In the genomic region with DNA sequence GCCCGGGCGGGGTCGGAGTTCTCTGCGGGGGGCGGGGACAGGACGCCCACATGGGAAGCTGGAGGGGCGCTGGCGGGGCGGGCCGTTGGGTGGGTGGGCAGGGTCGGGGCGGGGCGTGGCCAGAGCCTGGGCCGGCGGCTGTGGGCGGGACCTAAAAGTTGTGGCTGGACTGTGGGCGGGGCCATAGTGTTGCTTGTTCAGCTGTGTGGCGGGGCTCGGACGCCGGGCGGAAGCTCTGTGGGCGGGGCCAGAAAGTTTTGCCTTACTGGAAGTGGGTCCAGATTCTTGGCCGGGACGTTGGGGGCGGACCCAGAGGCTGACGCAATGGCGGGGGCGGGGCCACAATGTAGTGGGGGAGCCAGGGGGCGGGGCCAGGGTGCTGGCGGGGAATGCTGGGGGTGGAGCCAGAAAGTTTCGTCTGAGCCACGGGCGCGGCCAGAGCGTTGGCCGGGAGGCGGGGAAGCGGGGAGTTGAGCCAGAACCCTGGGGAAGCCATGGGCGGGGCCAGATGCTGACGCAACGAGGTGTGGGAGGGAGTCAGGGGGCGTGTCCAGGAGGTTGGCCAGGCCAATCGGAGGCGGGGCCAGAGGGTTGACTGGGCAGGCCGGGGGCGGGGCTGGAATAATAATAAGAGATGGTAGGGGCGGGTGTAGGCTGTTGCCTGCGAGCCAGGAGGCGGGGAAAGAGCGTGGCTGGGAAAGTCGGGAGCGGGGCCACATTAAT, we compare ENCODE assay signal across 8 cellular contexts. TPM values are rescaled to one million over a fixed set of nuclear protein-coding genes. Genes with fewer than 3 reads are reported as not detected.
A peak's percentile ranks its signal among the peaks of the same experiment; 100 is the strongest.
DNase-seq lines count a peak whose midpoint lies in the region; ATAC-seq and TF ChIP-seq lines count a peak whose summit lies in the region.

No MANE protein-coding gene starts in this region.

- peak overlapping the region; percentile 95 to 97 for H3K27ac Mint-ChIP-seq in activated naive CD4-positive, alpha-beta T cell treated with anti-CD3 and anti-CD28 coated beads, Interleukin-2, amount 50 U/mL, for 72 hours

- TF ChIP-seq POLR2A in suprapubic skin (IDR thresholded peaks at IDR 0.05), result no peak

- H3K4me3 ChIP-seq in suprapubic skin, result peak overlapping the region; percentile 65

- peaks cover 33% of the 10 kb centered on the region for H3K4me1 ChIP-seq in suprapubic skin

- peaks cover 30% of the 10 kb centered on the region for H3K36me3 ChIP-seq in suprapubic skin

- no peaks in the 10 kb centered on the region for H3K9me3 ChIP-seq in suprapubic skin

- TF ChIP-seq CTCF in suprapubic skin (IDR thresholded peaks at IDR 0.05), result no peak

- H3K9me3 Mint-ChIP-seq in activated naive CD4-positive, alpha-beta T cell treated with anti-CD3 and anti-CD28 coated beads, Interleukin-2, amount 50 U/mL, for 72 hours, result no peaks in the 10 kb centered on the region

- peaks cover 19 to 41% of the 10 kb centered on the region in 2 donors for H3K36me3 Mint-ChIP-seq in activated naive CD4-positive, alpha-beta T cell treated with anti-CD3 and anti-CD28 coated beads, Interleukin-2, amount 50 U/mL, for 72 hours

- no peaks in the 10 kb centered on the region for H3K27me3 ChIP-seq in suprapubic skin

- 1% methylated on average over 52 of the region's 53 CpGs for WGBS in suprapubic skin

- ATAC-seq in HG02623 (IDR thresholded peaks at IDR 0.05; ENCODE audit: unreplicated experiment) (peak; percentile 64), SK-N-SH treated with all-trans-retinoic acid at 6 μM for 48 hours (peak; percentile 79)
- ATAC-seq in activated naive CD4-positive, alpha-beta T cell treated with anti-CD3 and anti-CD28 coated beads, Interleukin-2, amount 50 U/mL, for 72 hours, result peak; percentile 85

- DNase-seq in GM04504 (ENCODE audit: low read depth) (peak; percentile 98), NCI-H1092 treated with DMSO at 0.1 percent for 48 hours (lab: John Stamatoyannopoulos, UW) (peak; percentile 93), glomerular endothelial cell (ENCODE audit: extremely low read depth, low read depth, low spot score) (peak; percentile 85), occipital lobe (lab: John Stamatoyannopoulos, UW) (peak; percentile 100), suprapubic skin (ENCODE audit: low spot score in 2 of 2) (peak; percentile 100)
- DNase-seq in activated naive CD4-positive, alpha-beta T cell treated with anti-CD3 and anti-CD28 coated beads, Interleukin-2, amount 50 U/mL, for 72 hours (ENCODE audit: low spot score in 2 of 2), result peak; percentile 100

- TF ChIP-seq EP300 in suprapubic skin (IDR thresholded peaks at IDR 0.05), result no peak

- H3K27ac ChIP-seq in suprapubic skin, result peak overlapping the region; percentile 94

TF ChIP-seq in SK-N-SH treated with all-trans-retinoic acid at 6 μM for 48 hours, 23 proteins besides CTCF, POLR2A, EP300 and RAD21 (continues in another document):
- no peak for TF ChIP-seq PPARA (CRISPR knock-in tag; IDR thresholded peaks at IDR 0.05; ENCODE audit: borderline replicate concordance)
- no peak for TF ChIP-seq SNAI2 (CRISPR knock-in tag; IDR thresholded peaks at IDR 0.05)
- no peak for TF ChIP-seq OSR1 (CRISPR knock-in tag; IDR thresholded peaks at IDR 0.05)
- TF ChIP-seq, protein P1, sequence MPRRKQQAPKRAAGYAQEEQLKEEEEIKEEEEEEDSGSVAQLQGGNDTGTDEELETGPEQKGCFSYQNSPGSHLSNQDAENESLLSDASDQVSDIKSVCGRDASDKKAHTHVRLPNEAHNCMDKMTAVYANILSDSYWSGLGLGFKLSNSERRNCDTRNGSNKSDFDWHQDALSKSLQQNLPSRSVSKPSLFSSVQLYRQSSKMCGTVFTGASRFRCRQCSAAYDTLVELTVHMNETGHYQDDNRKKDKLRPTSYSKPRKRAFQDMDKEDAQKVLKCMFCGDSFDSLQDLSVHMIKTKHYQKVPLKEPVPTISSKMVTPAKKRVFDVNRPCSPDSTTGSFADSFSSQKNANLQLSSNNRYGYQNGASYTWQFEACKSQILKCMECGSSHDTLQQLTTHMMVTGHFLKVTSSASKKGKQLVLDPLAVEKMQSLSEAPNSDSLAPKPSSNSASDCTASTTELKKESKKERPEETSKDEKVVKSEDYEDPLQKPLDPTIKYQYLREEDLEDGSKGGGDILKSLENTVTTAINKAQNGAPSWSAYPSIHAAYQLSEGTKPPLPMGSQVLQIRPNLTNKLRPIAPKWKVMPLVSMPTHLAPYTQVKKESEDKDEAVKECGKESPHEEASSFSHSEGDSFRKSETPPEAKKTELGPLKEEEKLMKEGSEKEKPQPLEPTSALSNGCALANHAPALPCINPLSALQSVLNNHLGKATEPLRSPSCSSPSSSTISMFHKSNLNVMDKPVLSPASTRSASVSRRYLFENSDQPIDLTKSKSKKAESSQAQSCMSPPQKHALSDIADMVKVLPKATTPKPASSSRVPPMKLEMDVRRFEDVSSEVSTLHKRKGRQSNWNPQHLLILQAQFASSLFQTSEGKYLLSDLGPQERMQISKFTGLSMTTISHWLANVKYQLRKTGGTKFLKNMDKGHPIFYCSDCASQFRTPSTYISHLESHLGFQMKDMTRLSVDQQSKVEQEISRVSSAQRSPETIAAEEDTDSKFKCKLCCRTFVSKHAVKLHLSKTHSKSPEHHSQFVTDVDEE (CRISPR knock-in tag; IDR thresholded peaks at IDR 0.05), result no peak
- TF ChIP-seq TCF4 (CRISPR knock-in tag; IDR thresholded peaks at IDR 0.05; ENCODE audit: borderline replicate concordance), result no peak
- no peak for TF ChIP-seq ZNF70 (CRISPR knock-in tag; IDR thresholded peaks at IDR 0.05)
- TF ChIP-seq, protein P2, sequence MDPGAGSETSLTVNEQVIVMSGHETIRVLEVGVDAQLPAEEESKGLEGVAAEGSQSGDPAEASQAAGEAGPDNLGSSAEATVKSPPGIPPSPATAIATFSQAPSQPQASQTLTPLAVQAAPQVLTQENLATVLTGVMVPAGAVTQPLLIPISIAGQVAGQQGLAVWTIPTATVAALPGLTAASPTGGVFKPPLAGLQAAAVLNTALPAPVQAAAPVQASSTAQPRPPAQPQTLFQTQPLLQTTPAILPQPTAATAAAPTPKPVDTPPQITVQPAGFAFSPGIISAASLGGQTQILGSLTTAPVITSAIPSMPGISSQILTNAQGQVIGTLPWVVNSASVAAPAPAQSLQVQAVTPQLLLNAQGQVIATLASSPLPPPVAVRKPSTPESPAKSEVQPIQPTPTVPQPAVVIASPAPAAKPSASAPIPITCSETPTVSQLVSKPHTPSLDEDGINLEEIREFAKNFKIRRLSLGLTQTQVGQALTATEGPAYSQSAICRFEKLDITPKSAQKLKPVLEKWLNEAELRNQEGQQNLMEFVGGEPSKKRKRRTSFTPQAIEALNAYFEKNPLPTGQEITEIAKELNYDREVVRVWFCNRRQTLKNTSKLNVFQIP (CRISPR knock-in tag; IDR thresholded peaks at IDR 0.05; ENCODE audit: borderline replicate concordance, low read depth), result no peak
- TF ChIP-seq, protein P3, sequence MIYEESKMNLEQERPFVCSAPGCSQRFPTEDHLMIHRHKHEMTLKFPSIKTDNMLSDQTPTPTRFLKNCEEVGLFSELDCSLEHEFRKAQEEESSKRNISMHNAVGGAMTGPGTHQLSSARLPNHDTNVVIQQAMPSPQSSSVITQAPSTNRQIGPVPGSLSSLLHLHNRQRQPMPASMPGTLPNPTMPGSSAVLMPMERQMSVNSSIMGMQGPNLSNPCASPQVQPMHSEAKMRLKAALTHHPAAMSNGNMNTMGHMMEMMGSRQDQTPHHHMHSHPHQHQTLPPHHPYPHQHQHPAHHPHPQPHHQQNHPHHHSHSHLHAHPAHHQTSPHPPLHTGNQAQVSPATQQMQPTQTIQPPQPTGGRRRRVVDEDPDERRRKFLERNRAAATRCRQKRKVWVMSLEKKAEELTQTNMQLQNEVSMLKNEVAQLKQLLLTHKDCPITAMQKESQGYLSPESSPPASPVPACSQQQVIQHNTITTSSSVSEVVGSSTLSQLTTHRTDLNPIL (CRISPR knock-in tag; IDR thresholded peaks at IDR 0.05; ENCODE audit: low read depth), result no peak
- TF ChIP-seq ZNF8 (CRISPR knock-in tag; IDR thresholded peaks at IDR 0.05), result no peak
- no peak for TF ChIP-seq RARB (CRISPR knock-in tag; IDR thresholded peaks at IDR 0.05)
- no peak for TF ChIP-seq BACH2 (CRISPR knock-in tag; IDR thresholded peaks at IDR 0.05; ENCODE audit: borderline replicate concordance)
- no peak for TF ChIP-seq CSDC2 (CRISPR knock-in tag; IDR thresholded peaks at IDR 0.05)
- no peak for TF ChIP-seq GLIS3 (CRISPR knock-in tag; IDR thresholded peaks at IDR 0.05)
- TF ChIP-seq TOX (CRISPR knock-in tag; IDR thresholded peaks at IDR 0.05; ENCODE audit: borderline replicate concordance), result no peak
- TF ChIP-seq ZFP30 (CRISPR knock-in tag; IDR thresholded peaks at IDR 0.05), result no peak

RNA-seq across cellular contexts. Expression of a gene that starts 0.5 kb away (rescaled TPM):
- 10 to 100 TPM; 50.0 to 60.2 TPM for total RNA-seq in activated naive CD4-positive, alpha-beta T cell treated with anti-CD3 and anti-CD28 coated beads, Interleukin-2, amount 50 U/mL, for 72 hours
- total RNA-seq in glomerular endothelial cell (10.0 and 19.9 TPM in 2 replicates), occipital lobe (2.8 TPM), suprapubic skin (10 to 100 TPM; 24.6 to 33.2 (median 27.4) TPM)

RNA-seq across cellular contexts. Expression of a gene that starts 17.8 kb away (rescaled TPM):
- total RNA-seq in activated naive CD4-positive, alpha-beta T cell treated with anti-CD3 and anti-CD28 coated beads, Interleukin-2, amount 50 U/mL, for 72 hours, result 10 to 100 TPM; 16.9 to 20.0 TPM
- total RNA-seq in glomerular endothelial cell, result 1.6 and 5.0 TPM in 2 replicates
- total RNA-seq in occipital lobe, result 2.3 TPM
- total RNA-seq in suprapubic skin, result 10 to 100 TPM in 2 of 4 donors, 1 to 10 TPM in 2; 6.6 to 13.5 (median 10.6) TPM

RNA-seq across cellular contexts. Expression of a gene that starts 25.9 kb away (rescaled TPM):
- total RNA-seq in activated naive CD4-positive, alpha-beta T cell treated with anti-CD3 and anti-CD28 coated beads, Interleukin-2, amount 50 U/mL, for 72 hours, result 10 to 100 TPM; 21.9 to 84.2 TPM
- total RNA-seq in glomerular endothelial cell (29.9 and 45.6 TPM in 2 replicates), occipital lobe (13.4 TPM), suprapubic skin (10 to 100 TPM in 2 of 4 donors, 1 to 10 TPM in 2; 5.6 to 13.6 (median 9.7) TPM)

RNA-seq across cellular contexts. Expression of a gene that starts 52.8 kb away (rescaled TPM):
- total RNA-seq in activated naive CD4-positive, alpha-beta T cell treated with anti-CD3 and anti-CD28 coated beads, Interleukin-2, amount 50 U/mL, for 72 hours, result 1 to 10 TPM; 1.3 to 3.2 TPM
- total RNA-seq in glomerular endothelial cell (not detected in 2 replicates), occipital lobe (0.16 TPM), suprapubic skin (1 to 10 TPM; 1.2 to 2.4 (median 1.5) TPM)

Comparison
In these comparisons a context has a peak if more than half of its experiments do, and no peak if none do; other contexts are left out.
1. Peak in every context shown above with its lines: DNase-seq, ATAC-seq, H3K4me3 ChIP-seq and H3K27ac ChIP-seq.